ENCODE assay signal across 2 cellular contexts in the genomic region with DNA sequence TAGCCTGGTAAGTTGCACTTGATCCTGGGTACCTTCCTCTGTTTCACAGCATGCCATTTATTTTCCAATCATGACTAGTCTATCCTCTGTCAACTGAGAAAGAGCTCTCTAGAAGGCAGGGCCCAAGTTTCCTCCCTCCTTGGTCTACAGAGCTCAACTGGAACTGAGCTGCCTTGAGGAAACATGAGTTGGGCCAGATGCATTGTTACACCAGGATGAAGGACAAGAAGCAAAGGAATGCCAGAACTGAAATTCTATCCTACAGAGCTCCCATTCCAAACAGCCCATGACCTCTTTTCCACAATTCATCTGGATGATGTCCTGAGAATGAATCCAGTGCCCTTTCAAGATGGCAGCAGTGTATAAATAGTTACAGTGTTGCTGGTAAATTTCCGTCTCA.
TF ChIP-seq lines count a peak whose summit lies in the region.

No MANE protein-coding gene starts in this region.

TF ChIP-seq in GM23338, 12 proteins besides CTCF, POLR2A, EP300 and RAD21 (continued from another document):
- TF ChIP-seq ETS1 (IDR thresholded peaks at IDR 0.05) (no peak), REST (IDR thresholded peaks at IDR 0.05; ENCODE audit: unreplicated experiment) (no peak), CREB1 (CRISPR knock-in tag; IDR thresholded peaks at IDR 0.05; ENCODE audit: low read depth) (no peak), JUNB (IDR thresholded peaks at IDR 0.05; ENCODE audit: unreplicated experiment) (no peak)
- TF ChIP-seq, protein P1, sequence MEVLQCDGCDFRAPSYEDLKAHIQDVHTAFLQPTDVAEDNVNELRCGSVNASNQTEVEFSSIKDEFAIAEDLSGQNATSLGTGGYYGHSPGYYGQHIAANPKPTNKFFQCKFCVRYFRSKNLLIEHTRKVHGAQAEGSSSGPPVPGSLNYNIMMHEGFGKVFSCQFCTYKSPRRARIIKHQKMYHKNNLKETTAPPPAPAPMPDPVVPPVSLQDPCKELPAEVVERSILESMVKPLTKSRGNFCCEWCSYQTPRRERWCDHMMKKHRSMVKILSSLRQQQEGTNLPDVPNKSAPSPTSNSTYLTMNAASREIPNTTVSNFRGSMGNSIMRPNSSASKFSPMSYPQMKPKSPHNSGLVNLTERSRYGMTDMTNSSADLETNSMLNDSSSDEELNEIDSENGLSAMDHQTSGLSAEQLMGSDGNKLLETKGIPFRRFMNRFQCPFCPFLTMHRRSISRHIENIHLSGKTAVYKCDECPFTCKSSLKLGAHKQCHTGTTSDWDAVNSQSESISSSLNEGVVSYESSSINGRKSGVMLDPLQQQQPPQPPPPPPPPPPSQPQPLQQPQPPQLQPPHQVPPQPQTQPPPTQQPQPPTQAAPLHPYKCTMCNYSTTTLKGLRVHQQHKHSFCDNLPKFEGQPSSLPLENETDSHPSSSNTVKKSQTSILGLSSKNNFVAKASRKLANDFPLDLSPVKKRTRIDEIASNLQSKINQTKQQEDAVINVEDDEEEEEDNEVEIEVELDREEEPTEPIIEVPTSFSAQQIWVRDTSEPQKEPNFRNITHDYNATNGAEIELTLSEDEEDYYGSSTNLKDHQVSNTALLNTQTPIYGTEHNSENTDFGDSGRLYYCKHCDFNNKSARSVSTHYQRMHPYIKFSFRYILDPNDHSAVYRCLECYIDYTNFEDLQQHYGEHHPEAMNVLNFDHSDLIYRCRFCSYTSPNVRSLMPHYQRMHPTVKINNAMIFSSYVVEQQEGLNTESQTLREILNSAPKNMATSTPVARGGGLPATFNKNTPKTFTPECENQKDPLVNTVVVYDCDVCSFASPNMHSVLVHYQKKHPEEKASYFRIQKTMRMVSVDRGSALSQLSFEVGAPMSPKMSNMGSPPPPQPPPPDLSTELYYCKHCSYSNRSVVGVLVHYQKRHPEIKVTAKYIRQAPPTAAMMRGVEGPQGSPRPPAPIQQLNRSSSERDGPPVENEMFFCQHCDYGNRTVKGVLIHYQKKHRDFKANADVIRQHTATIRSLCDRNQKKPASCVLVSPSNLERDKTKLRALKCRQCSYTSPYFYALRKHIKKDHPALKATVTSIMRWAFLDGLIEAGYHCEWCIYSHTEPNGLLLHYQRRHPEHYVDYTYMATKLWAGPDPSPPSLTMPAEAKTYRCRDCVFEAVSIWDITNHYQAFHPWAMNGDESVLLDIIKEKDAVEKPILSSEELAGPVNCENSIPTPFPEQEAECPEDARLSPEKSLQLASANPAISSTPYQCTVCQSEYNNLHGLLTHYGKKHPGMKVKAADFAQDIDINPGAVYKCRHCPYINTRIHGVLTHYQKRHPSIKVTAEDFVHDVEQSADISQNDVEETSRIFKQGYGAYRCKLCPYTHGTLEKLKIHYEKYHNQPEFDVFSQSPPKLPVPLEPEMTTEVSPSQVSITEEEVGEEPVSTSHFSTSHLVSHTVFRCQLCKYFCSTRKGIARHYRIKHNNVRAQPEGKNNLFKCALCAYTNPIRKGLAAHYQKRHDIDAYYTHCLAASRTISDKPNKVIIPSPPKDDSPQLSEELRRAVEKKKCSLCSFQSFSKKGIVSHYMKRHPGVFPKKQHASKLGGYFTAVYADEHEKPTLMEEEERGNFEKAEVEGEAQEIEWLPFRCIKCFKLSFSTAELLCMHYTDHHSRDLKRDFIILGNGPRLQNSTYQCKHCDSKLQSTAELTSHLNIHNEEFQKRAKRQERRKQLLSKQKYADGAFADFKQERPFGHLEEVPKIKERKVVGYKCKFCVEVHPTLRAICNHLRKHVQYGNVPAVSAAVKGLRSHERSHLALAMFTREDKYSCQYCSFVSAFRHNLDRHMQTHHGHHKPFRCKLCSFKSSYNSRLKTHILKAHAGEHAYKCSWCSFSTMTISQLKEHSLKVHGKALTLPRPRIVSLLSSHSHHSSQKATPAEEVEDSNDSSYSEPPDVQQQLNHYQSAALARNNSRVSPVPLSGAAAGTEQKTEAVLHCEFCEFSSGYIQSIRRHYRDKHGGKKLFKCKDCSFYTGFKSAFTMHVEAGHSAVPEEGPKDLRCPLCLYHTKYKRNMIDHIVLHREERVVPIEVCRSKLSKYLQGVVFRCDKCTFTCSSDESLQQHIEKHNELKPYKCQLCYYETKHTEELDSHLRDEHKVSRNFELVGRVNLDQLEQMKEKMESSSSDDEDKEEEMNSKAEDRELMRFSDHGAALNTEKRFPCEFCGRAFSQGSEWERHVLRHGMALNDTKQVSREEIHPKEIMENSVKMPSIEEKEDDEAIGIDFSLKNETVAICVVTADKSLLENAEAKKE (CRISPR knock-in tag; IDR thresholded peaks at IDR 0.05): no peak

TF ChIP-seq in K562, 482 proteins besides CTCF, POLR2A, EP300 and RAD21 (continued from another document):
- TF ChIP-seq ZNF318 (IDR thresholded peaks at IDR 0.05; ENCODE audit: borderline replicate concordance in 1 of 2, low read depth in 1 of 2) (no peak), PURB (CRISPR knock-in tag; IDR thresholded peaks at IDR 0.05; ENCODE audit: low read depth) (no peak)
